In genomic region chr10:101061814-101062230, GRCh38 we compare ENCODE assay signal across 8 cellular contexts. TPM values are rescaled to one million over a fixed set of nuclear protein-coding genes. Genes with fewer than 3 reads are reported as not detected.
A peak's percentile ranks its signal among the peaks of the same experiment; 100 is the strongest.
DNase-seq lines count a peak whose midpoint lies in the region; ATAC-seq lines count a peak whose summit lies in the region.

A gene with protein sequence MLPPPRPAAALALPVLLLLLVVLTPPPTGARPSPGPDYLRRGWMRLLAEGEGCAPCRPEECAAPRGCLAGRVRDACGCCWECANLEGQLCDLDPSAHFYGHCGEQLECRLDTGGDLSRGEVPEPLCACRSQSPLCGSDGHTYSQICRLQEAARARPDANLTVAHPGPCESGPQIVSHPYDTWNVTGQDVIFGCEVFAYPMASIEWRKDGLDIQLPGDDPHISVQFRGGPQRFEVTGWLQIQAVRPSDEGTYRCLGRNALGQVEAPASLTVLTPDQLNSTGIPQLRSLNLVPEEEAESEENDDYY (plus strand): TSS chr10:101061989. CDS start chr10:101062593, 604 bp downstream.

- H3K36me3 Mint-ChIP-seq in activated T-helper 2 cell treated with anti-CD3 and anti-CD28 coated beads, Interferon-gamma antibody, Interleukin-2, Interleukin-4, amounts not matched to agents 10 μg/mL and 5 μg/mL and 100 μg/mL, durations not matched to agents 14 hours and 24 hours and 36 hours (ENCODE audit: low read depth), result no peaks in the 10 kb centered on the region

- H3K9ac ChIP-seq in iPS-20b (ENCODE audit: low read depth, low read length) (peak within 1 kb of the TSS; percentile 84), subcutaneous abdominal adipose tissue (ENCODE audit: low read length in 5 of 5) (peak within 1 kb of the TSS; percentile 30 to 99 (median 97))

- no peak for ATAC-seq in GM21381 (IDR thresholded peaks at IDR 0.05; ENCODE audit: unreplicated experiment)
- ATAC-seq in sciatic nerve, result no peak
- ATAC-seq in GM18517 (IDR thresholded peaks at IDR 0.05; ENCODE audit: unreplicated experiment), result no peak

- H3K27ac ChIP-seq in iPS-20b (ENCODE audit: low read length) (peak within 1 kb of the TSS; percentile 13), subcutaneous abdominal adipose tissue (ENCODE audit: low read depth, low read length) (peak within 1 kb of the TSS; percentile 88)

- H3K9me3 ChIP-seq in iPS-20b (ENCODE audit: insufficient read depth, low read depth, low read length) (no peaks in the 10 kb centered on the region; the same call in 1 of the 2 replicates), subcutaneous abdominal adipose tissue (ENCODE audit: control insufficient read depth in 5 of 5, low read length in 5 of 5) (no peaks in the 10 kb centered on the region)

- peaks cover 26% of the 10 kb centered on the region for H3K4me1 Mint-ChIP-seq in activated T-helper 2 cell treated with anti-CD3 and anti-CD28 coated beads, Interferon-gamma antibody, Interleukin-2, Interleukin-4, amounts not matched to agents 10 μg/mL and 5 μg/mL and 100 μg/mL, durations not matched to agents 14 hours and 24 hours and 36 hours (ENCODE audit: low read depth)

- intact Hi-C loops in activated T-helper 2 cell treated with anti-CD3 and anti-CD28 coated beads, Interferon-gamma antibody, Interleukin-2, Interleukin-4, amounts not matched to agents 10 μg/mL and 5 μg/mL and 100 μg/mL, durations not matched to agents 14 hours and 24 hours and 36 hours (cut with micrococcal nuclease), result loop anchor here (5.0 to 10.0 kb wide), 3 partner anchors 80 to 1630 kb away; partner anchors contain the start of genes BTRC and GOT1
- intact Hi-C loops in sciatic nerve (cut with DNase I), result no loop called here

- H3K27ac Mint-ChIP-seq in activated T-helper 2 cell treated with anti-CD3 and anti-CD28 coated beads, Interferon-gamma antibody, Interleukin-2, Interleukin-4, amounts not matched to agents 10 μg/mL and 5 μg/mL and 100 μg/mL, durations not matched to agents 14 hours and 24 hours and 36 hours, result peak within 1 kb of the TSS; percentile 82

- H3K9me3 Mint-ChIP-seq in activated T-helper 2 cell treated with anti-CD3 and anti-CD28 coated beads, Interferon-gamma antibody, Interleukin-2, Interleukin-4, amounts not matched to agents 10 μg/mL and 5 μg/mL and 100 μg/mL, durations not matched to agents 14 hours and 24 hours and 36 hours, result no peaks in the 10 kb centered on the region

- peaks cover 38% of the 10 kb centered on the region for H3K27me3 Mint-ChIP-seq in activated T-helper 2 cell treated with anti-CD3 and anti-CD28 coated beads, Interferon-gamma antibody, Interleukin-2, Interleukin-4, amounts not matched to agents 10 μg/mL and 5 μg/mL and 100 μg/mL, durations not matched to agents 14 hours and 24 hours and 36 hours (ENCODE audit: low read depth)

- H3K4me1 ChIP-seq in iPS-20b (ENCODE audit: insufficient read depth, low read length) (peaks cover 13% of the 10 kb centered on the region), subcutaneous abdominal adipose tissue (ENCODE audit: control insufficient read depth in 5 of 5, insufficient read depth in 5 of 5, low read length in 5 of 5) (peaks cover 9 to 65% (median 61%) of the 10 kb centered on the region in 5 donors)

- H3K27me3 ChIP-seq in iPS-20b (ENCODE audit: insufficient read depth, low read length), result peaks cover 58% of the 10 kb centered on the region
- peaks cover 3 to 19% (median 15%) of the 10 kb centered on the region in 5 donors for H3K27me3 ChIP-seq in subcutaneous abdominal adipose tissue (ENCODE audit: control insufficient read depth in 5 of 5, insufficient read depth in 4 of 5, low read length in 5 of 5)

- H3K36me3 ChIP-seq in iPS-20b (ENCODE audit: insufficient read depth, low read depth, low read length) (no peaks in the 10 kb centered on the region), subcutaneous abdominal adipose tissue (ENCODE audit: control insufficient read depth in 5 of 5, insufficient read depth in 5 of 5, low read length in 5 of 5) (no peaks in the 10 kb centered on the region)

- peak within 1 kb of the TSS; percentile 95 for H3K4me3 Mint-ChIP-seq in activated T-helper 2 cell treated with anti-CD3 and anti-CD28 coated beads, Interferon-gamma antibody, Interleukin-2, Interleukin-4, amounts not matched to agents 10 μg/mL and 5 μg/mL and 100 μg/mL, durations not matched to agents 14 hours and 24 hours and 36 hours (ENCODE audit: low read depth)

- peak within 1 kb of the TSS; percentile 88 for H3K4me3 ChIP-seq in iPS-20b (ENCODE audit: low read length)
- H3K4me3 ChIP-seq in subcutaneous abdominal adipose tissue (ENCODE audit: low read depth in 1 of 5, low read length in 5 of 5), result peak within 1 kb of the TSS; percentile 79 to 94 (median 92)

- DNase-seq in DMS79 treated with DMSO at 0.1 percent for 48 hours (lab: John Stamatoyannopoulos, UW) (peak; percentile 18), DMS79 (lab: John Stamatoyannopoulos, UW) (no peak), sciatic nerve (ENCODE audit: low spot score) (no peak)
- no peak for DNase-seq in activated T-helper 2 cell treated with anti-CD3 and anti-CD28 coated beads, Interferon-gamma antibody, Interleukin-2, Interleukin-4, amounts not matched to agents 10 μg/mL and 5 μg/mL and 100 μg/mL, durations not matched to agents 14 hours and 24 hours and 36 hours (ENCODE audit: low spot score)

RNA-seq across cellular contexts. Expression of the gene that starts here (rescaled TPM):
- total RNA-seq in activated T-helper 2 cell treated with anti-CD3 and anti-CD28 coated beads, Interferon-gamma antibody, Interleukin-2, Interleukin-4, amounts not matched to agents 10 μg/mL and 5 μg/mL and 100 μg/mL, durations not matched to agents 14 hours and 24 hours and 36 hours, result 0.55 and 0.67 TPM in 2 replicates
- 4.7 TPM for total RNA-seq in sciatic nerve
